ENCODE assay signal across 17 cellular contexts in genomic region chr5:143155445-143155844, GRCh38.
DNase-seq lines count a peak whose midpoint lies in the region; ATAC-seq, FAIRE-seq and TF ChIP-seq lines count a peak whose summit lies in the region.
"Had no signal": no experiment of that assay in that cellular context is flagged by ENCODE, and none has a peak within 500 bp of the region (broad histone marks: within the 10 kb centered on the region; RNA-seq: fewer than 3 reads in every experiment).

No MANE protein-coding gene starts in this region.

- TF ChIP-seq POLR2A in HCT116 (IDR thresholded peaks at IDR 0.05; ENCODE audit: borderline replicate concordance, extremely low read depth, insufficient read depth, insufficient read length) (no peak), suprapubic skin (IDR thresholded peaks at IDR 0.05) (no peak)

- no peak for ATAC-seq in HCT116
- no peak for ATAC-seq in lower lobe of right lung
- ATAC-seq in HG03521 (IDR thresholded peaks at IDR 0.05; ENCODE audit: unreplicated experiment) = no peak
- ATAC-seq in T-helper 17 cell = no peak
- no peak for ATAC-seq in activated CD8-positive, alpha-beta T cell treated with anti-CD3 and anti-CD28 coated beads for 36 hours
- no peak for ATAC-seq in GM18870 (IDR thresholded peaks at IDR 0.05; ENCODE audit: unreplicated experiment)

- no peak for DNase-seq in HCT116 (ENCODE audit: low read depth, low spot score)
- no peak for DNase-seq in astrocyte (ENCODE audit: low read depth)
- no peak for DNase-seq in lower lobe of right lung
- no peak for DNase-seq in suprapubic skin (ENCODE audit: low spot score in 2 of 2)
- DNase-seq in T-helper 17 cell = no peak
- DNase-seq in activated CD8-positive, alpha-beta T cell treated with anti-CD3 and anti-CD28 coated beads for 36 hours = no peak
- DNase-seq: activated CD4-positive, alpha-beta T cell treated with anti-CD3 and anti-CD28 coated beads, Interleukin-2, amount 50 U/mL, for 4 hours; amygdala; CD4-positive, alpha-beta memory T cell; foreskin melanocyte; MM.1S; NCI-H2029; SHP77; thyroid gland had no signal

- H3K36me3 ChIP-seq in HCT116 (ENCODE audit: control insufficient read depth in 1 of 2, insufficient read depth in 2 of 2, low read length in 2 of 2) = no peaks in the 10 kb centered on the region
- no peaks in the 10 kb centered on the region for H3K36me3 ChIP-seq in astrocyte (ENCODE audit: insufficient read depth, low read length)
- H3K36me3 ChIP-seq in lower lobe of right lung = no peaks in the 10 kb centered on the region
- no peaks in the 10 kb centered on the region for H3K36me3 ChIP-seq in suprapubic skin
- H3K36me3 ChIP-seq: thyroid gland had no signal

- H3K9ac ChIP-seq in HCT116 (ENCODE audit: low read length) (no peak overlapping the region), astrocyte (ENCODE audit: low read length) (no peak overlapping the region)

- peaks cover 2% of the 10 kb centered on the region for H3K36me3 Mint-ChIP-seq in astrocyte (ENCODE audit: low read depth, unreplicated experiment)
- peaks cover 5% of the 10 kb centered on the region for H3K36me3 Mint-ChIP-seq in T-helper 17 cell (ENCODE audit: low read depth)
- H3K36me3 Mint-ChIP-seq in activated CD8-positive, alpha-beta T cell treated with anti-CD3 and anti-CD28 coated beads for 36 hours (ENCODE audit: low read depth) = peaks cover 7% of the 10 kb centered on the region

- H3K4me3 ChIP-seq in HCT116 (replicated peaks in 1 of 2; ENCODE audit: low read depth in 1 of 2, low read length in 2 of 2) (no peak overlapping the region), astrocyte (ENCODE audit: insufficient read depth, low read depth, low read length) (no peak overlapping the region), lower lobe of right lung (no peak overlapping the region), suprapubic skin (no peak overlapping the region)
- H3K4me3 ChIP-seq: thyroid gland had no signal

- intact Hi-C loops in HCT116 (cut with micrococcal nuclease) = no loop called here
- intact Hi-C loops in lower lobe of right lung (cut with DNase I) = no loop called here
- intact Hi-C loops in activated CD8-positive, alpha-beta T cell treated with anti-CD3 and anti-CD28 coated beads for 36 hours (cut with micrococcal nuclease) = no loop called here

- H3K9me3 ChIP-seq in HCT116 (ENCODE audit: control insufficient read depth in 1 of 2, insufficient read depth in 1 of 2, low read depth in 1 of 2, low read length in 2 of 2) = no peaks in the 10 kb centered on the region
- H3K9me3 ChIP-seq in astrocyte (ENCODE audit: insufficient read depth, low read depth, low read length) = no peaks in the 10 kb centered on the region
- H3K9me3 ChIP-seq in lower lobe of right lung = no peaks in the 10 kb centered on the region
- H3K9me3 ChIP-seq in suprapubic skin = no peaks in the 10 kb centered on the region
- no peaks in the 10 kb centered on the region for H3K9me3 ChIP-seq in T-helper 17 cell (ENCODE audit: control insufficient read depth, low read length, poor library complexity, severe bottlenecking)
- H3K9me3 ChIP-seq: thyroid gland had no signal

- CTCF ChIA-PET in HCT116 (lab: Charles Lee) = no interaction called here
- CTCF ChIA-PET in activated CD8-positive, alpha-beta T cell treated with anti-CD3 and anti-CD28 coated beads for 36 hours (lab: Charles Lee) = interaction anchor here (1.1 kb wide), 1 partner anchor 27 kb away, joined by 3 read pairs; no protein-coding TSS in a partner anchor

- H3K4me1 Mint-ChIP-seq in astrocyte (ENCODE audit: low read depth, unreplicated experiment) (peaks cover 19% of the 10 kb centered on the region), T-helper 17 cell (peaks cover 3% of the 10 kb centered on the region)
- H3K4me1 Mint-ChIP-seq in activated CD8-positive, alpha-beta T cell treated with anti-CD3 and anti-CD28 coated beads for 36 hours (ENCODE audit: low read depth) = no peaks in the 10 kb centered on the region
- H3K4me1 Mint-ChIP-seq: CD4-positive, alpha-beta memory T cell had no signal

- RAD21 ChIA-PET in HCT116 (lab: Charles Lee; ENCODE audit: low non-redundant PET in 1 of 2, low total read pairs in 2 of 2, uncharacterized antibody in 2 of 2, unreplicated experiment in 2 of 2) = no interaction called here

- no peaks in the 10 kb centered on the region for H3K79me2 ChIP-seq in HCT116 (ENCODE audit: insufficient read depth, low read length)
- no peaks in the 10 kb centered on the region for H3K79me2 ChIP-seq in astrocyte (ENCODE audit: insufficient read depth, low read length)

- no peak for TF ChIP-seq CTCF in HCT116 (IDR thresholded peaks at IDR 0.05 in 2 of 3, conservative IDR thresholded peaks at IDR 0.05 in 1 of 3; ENCODE audit: borderline replicate concordance in 1 of 3, insufficient read depth in 1 of 3, low read depth in 2 of 3, low read length in 2 of 3)
- TF ChIP-seq CTCF in astrocyte (IDR thresholded peaks at IDR 0.05; ENCODE audit: insufficient read depth, low read depth, low read length) = no peak
- no peak for TF ChIP-seq CTCF in lower lobe of right lung (IDR thresholded peaks at IDR 0.05)
- no peak for TF ChIP-seq CTCF in suprapubic skin (IDR thresholded peaks at IDR 0.05)
- no peak for TF ChIP-seq CTCF in activated CD8-positive, alpha-beta T cell treated with anti-CD3 and anti-CD28 coated beads for 36 hours (IDR thresholded peaks at IDR 0.05)

- H3K27me3 ChIP-seq in HCT116 (ENCODE audit: insufficient read depth, low read length) (no peaks in the 10 kb centered on the region), astrocyte (ENCODE audit: insufficient read depth, low read length) (no peaks in the 10 kb centered on the region), lower lobe of right lung (ENCODE audit: low read depth) (no peaks in the 10 kb centered on the region), suprapubic skin (no peaks in the 10 kb centered on the region)
- H3K27me3 ChIP-seq: thyroid gland had no signal

- H4K20me1 ChIP-seq in HCT116 (ENCODE audit: insufficient read depth) (no peaks in the 10 kb centered on the region), astrocyte (ENCODE audit: insufficient read depth, low read length) (no peaks in the 10 kb centered on the region)

- H2AFZ ChIP-seq in HCT116 (ENCODE audit: low read depth, low read length, poor library complexity, severe bottlenecking) (no peak overlapping the region), astrocyte (ENCODE audit: low read depth, low read length) (no peak overlapping the region)

- 58% methylated on average over 3 of the region's 3 CpGs for whole genome bisulfite sequencing in suprapubic skin

- no TSS peak for BruUV-seq in HCT116 (replicated peaks; lab: Mats Ljungman, UMichigan)

- FAIRE-seq in astrocyte (lab: Jason Lieb, UNC) = no peak

- TF ChIP-seq RAD21 in HCT116 (IDR thresholded peaks at IDR 0.05; ENCODE audit: low read depth) = no peak

- H3K4me3 Mint-ChIP-seq in astrocyte (ENCODE audit: unreplicated experiment) (no peak overlapping the region), T-helper 17 cell (no peak overlapping the region)
- H3K4me3 Mint-ChIP-seq in activated CD8-positive, alpha-beta T cell treated with anti-CD3 and anti-CD28 coated beads for 36 hours = no peak overlapping the region
- H3K4me3 Mint-ChIP-seq: activated T-helper 1 cell treated with anti-CD3 and anti-CD28 coated beads, Interleukin-12 subunit alpha, Interleukin-12 subunit beta, Interleukin-2, Interleukin-4 antibody, amounts not matched to agents 30 ng/mL and 10 ng/mL and 1 ng/mL, durations not matched to agents 14 hours and 24 hours and 36 hours; CD4-positive, alpha-beta memory T cell had no signal

- H3K9me3 Mint-ChIP-seq in astrocyte (ENCODE audit: unreplicated experiment) = peaks cover 2% of the 10 kb centered on the region
- H3K9me3 Mint-ChIP-seq in activated CD8-positive, alpha-beta T cell treated with anti-CD3 and anti-CD28 coated beads for 36 hours = no peaks in the 10 kb centered on the region
- H3K9me3 Mint-ChIP-seq: activated T-helper 1 cell treated with anti-CD3 and anti-CD28 coated beads, Interleukin-12 subunit alpha, Interleukin-12 subunit beta, Interleukin-2, Interleukin-4 antibody, amounts not matched to agents 30 ng/mL and 10 ng/mL and 1 ng/mL, durations not matched to agents 14 hours and 24 hours and 36 hours; CD4-positive, alpha-beta memory T cell had no signal

- H3K27me3 Mint-ChIP-seq in astrocyte (ENCODE audit: low read depth, unreplicated experiment) = no peaks in the 10 kb centered on the region
- H3K27me3 Mint-ChIP-seq in T-helper 17 cell = no peaks in the 10 kb centered on the region
- H3K27me3 Mint-ChIP-seq in activated CD8-positive, alpha-beta T cell treated with anti-CD3 and anti-CD28 coated beads for 36 hours = no peaks in the 10 kb centered on the region
- H3K27me3 Mint-ChIP-seq: CD4-positive, alpha-beta memory T cell had no signal

- H3K4me2 ChIP-seq in HCT116 (ENCODE audit: low read length) (peak overlapping the region; percentile 55), astrocyte (ENCODE audit: low read length) (peak overlapping the region; percentile 63)

- no peaks in the 10 kb centered on the region for H3K9me2 ChIP-seq in HCT116 (ENCODE audit: insufficient read depth)

- peak overlapping the region; percentile 88 for H3K27ac Mint-ChIP-seq in astrocyte (ENCODE audit: unreplicated experiment)
- H3K27ac Mint-ChIP-seq in T-helper 17 cell = no peak overlapping the region
- no peak overlapping the region for H3K27ac Mint-ChIP-seq in activated CD8-positive, alpha-beta T cell treated with anti-CD3 and anti-CD28 coated beads for 36 hours
- H3K27ac Mint-ChIP-seq: activated T-helper 1 cell treated with anti-CD3 and anti-CD28 coated beads, Interleukin-12 subunit alpha, Interleukin-12 subunit beta, Interleukin-2, Interleukin-4 antibody, amounts not matched to agents 30 ng/mL and 10 ng/mL and 1 ng/mL, durations not matched to agents 14 hours and 24 hours and 36 hours; CD4-positive, alpha-beta memory T cell had no signal

- H3K4me1 ChIP-seq in HCT116 (ENCODE audit: control insufficient read depth in 1 of 2, insufficient read depth in 2 of 2, low read length in 2 of 2) = peaks cover 3 to 17% of the 10 kb centered on the region in 2 experiments
- H3K4me1 ChIP-seq in astrocyte (ENCODE audit: insufficient read depth, low read length) = peaks cover 15% of the 10 kb centered on the region
- H3K4me1 ChIP-seq in lower lobe of right lung = peaks cover 24% of the 10 kb centered on the region
- peaks cover 29% of the 10 kb centered on the region for H3K4me1 ChIP-seq in suprapubic skin

- POLR2A ChIA-PET in HCT116 (lab: Charles Lee) = no interaction called here
- POLR2A ChIA-PET in activated CD8-positive, alpha-beta T cell treated with anti-CD3 and anti-CD28 coated beads for 36 hours (lab: Charles Lee) = interaction anchor here (1.3 kb wide), 1 partner anchor 43 kb away, joined by 4 read pairs; no protein-coding TSS in a partner anchor

- TF ChIP-seq EP300 in suprapubic skin (IDR thresholded peaks at IDR 0.05) = no peak

- H3K27ac ChIP-seq in HCT116 (ENCODE audit: low read depth, low read length) = no peak overlapping the region
- H3K27ac ChIP-seq in astrocyte (ENCODE audit: low read depth, low read length) = peak overlapping the region; percentile 47
- H3K27ac ChIP-seq in lower lobe of right lung = peak overlapping the region; percentile 38
- peak overlapping the region; percentile 72 for H3K27ac ChIP-seq in suprapubic skin

TF ChIP-seq in HCT116, 20 proteins besides CTCF, POLR2A, EP300 and RAD21:
- TF ChIP-seq FOSL1 (IDR thresholded peaks at IDR 0.05; ENCODE audit: low read depth) (no peak), SP1 (IDR thresholded peaks at IDR 0.05; ENCODE audit: low read depth) (no peak), POLR2AphosphoS5 (IDR thresholded peaks at IDR 0.05; ENCODE audit: low read depth, low read length) (no peak), CEBPB (IDR thresholded peaks at IDR 0.05; ENCODE audit: low read depth) (no peak)
